In the genomic region with DNA sequence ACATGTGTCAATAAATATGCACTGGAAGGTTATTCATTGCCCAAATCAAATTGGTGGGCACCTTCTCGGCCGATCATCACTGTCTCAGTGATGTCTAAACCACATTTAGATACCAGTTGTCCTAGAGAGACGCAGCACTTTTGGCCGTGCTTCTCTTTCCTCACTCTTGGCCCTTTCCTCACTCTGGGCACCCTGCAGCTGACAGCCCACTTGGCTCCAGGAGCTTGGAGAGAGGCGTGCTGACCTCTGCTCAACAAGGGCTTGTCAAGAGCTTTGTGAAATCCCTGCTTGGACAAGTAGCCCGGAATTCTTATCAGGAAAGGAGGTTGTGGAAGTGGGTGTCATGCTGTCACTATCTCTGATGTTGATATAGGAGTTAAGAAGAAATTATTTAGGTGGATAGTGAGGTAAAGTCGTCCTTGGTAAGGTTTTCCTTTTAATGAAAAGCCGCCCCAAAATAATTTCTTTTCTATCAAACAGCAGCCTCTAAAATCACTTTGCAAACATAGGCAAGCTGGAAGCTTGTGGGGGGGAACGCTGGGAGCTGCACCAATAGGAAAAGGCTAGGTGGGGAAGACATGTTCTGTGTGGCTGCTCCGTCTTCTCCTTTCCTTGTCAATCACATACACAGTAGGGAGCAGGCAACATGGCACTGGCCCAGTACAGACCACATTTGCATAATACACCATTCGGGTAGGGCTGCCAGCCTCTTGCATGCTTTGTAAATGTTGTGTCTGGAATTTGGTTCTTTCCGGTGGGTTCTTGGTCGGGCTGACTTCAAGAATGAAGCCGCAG, we compare ENCODE assay signal across 22 cellular contexts.
"Had no signal": no experiment of that assay in that cellular context is flagged by ENCODE, and none has a peak within 500 bp of the region (broad histone marks: within the 10 kb centered on the region; RNA-seq: fewer than 3 reads in every experiment).

No MANE protein-coding gene starts in this region.

- ATAC-seq: naive thymus-derived CD8-positive, alpha-beta T cell; right lobe of liver; SK-N-SH treated with all-trans-retinoic acid at 6 μM for 48 hours; stimulated activated naive CD8-positive, alpha-beta T cell treated with anti-CD3 and anti-CD28 coated beads, Interleukin-15, amount 100 ng/mL, for 72 hours; T-helper 17 cell had no signal

- H3K9me3 Mint-ChIP-seq: activated CD4-positive, alpha-beta T cell treated with anti-CD3 and anti-CD28 coated beads, Interleukin-2, amount 10 ng/mL, durations not matched to agents 7 days and 5 days; activated T-cell treated with anti-CD3 and anti-CD28 coated beads, Interleukin-2, amount 50 U/mL, for 24 hours had no signal

- H3K27me3 ChIP-seq: right lobe of liver, tibial artery had no signal

- H3K27ac ChIP-seq: right lobe of liver, skin epidermis, WERI-Rb-1 had no signal

- H3K4me3 ChIP-seq: right lobe of liver, skin epidermis, tibial artery had no signal

- H3K4me1 Mint-ChIP-seq: activated CD4-positive, alpha-beta memory T cell treated with anti-CD3 and anti-CD28 coated beads, Interleukin-2, amount 10 ng/mL, durations not matched to agents 7 days and 5 days; activated CD4-positive, alpha-beta T cell treated with anti-CD3 and anti-CD28 coated beads, Interleukin-2, amount 10 ng/mL, durations not matched to agents 7 days and 5 days; activated naive CD4-positive, alpha-beta T cell treated with anti-CD3 and anti-CD28 coated beads, Interleukin-2, amount 10 ng/mL, durations not matched to agents 7 days and 5 days; naive thymus-derived CD8-positive, alpha-beta T cell; stimulated activated naive CD8-positive, alpha-beta T cell treated with anti-CD3 and anti-CD28 coated beads, Interleukin-15, amount 100 ng/mL, for 72 hours; T-helper 17 cell had no signal

- H3K4me3 Mint-ChIP-seq: activated CD4-positive, alpha-beta memory T cell treated with anti-CD3 and anti-CD28 coated beads, Interleukin-2, amount 10 ng/mL, durations not matched to agents 7 days and 5 days; activated CD4-positive, alpha-beta T cell treated with anti-CD3 and anti-CD28 coated beads, Interleukin-2, amount 10 ng/mL, durations not matched to agents 7 days and 5 days; activated naive CD4-positive, alpha-beta T cell treated with anti-CD3 and anti-CD28 coated beads, Interleukin-2, amount 10 ng/mL, durations not matched to agents 7 days and 5 days; activated T-cell treated with anti-CD3 and anti-CD28 coated beads, Interleukin-2, amount 50 U/mL, for 24 hours; naive thymus-derived CD8-positive, alpha-beta T cell; neural crest cell; stimulated activated naive CD8-positive, alpha-beta T cell treated with anti-CD3 and anti-CD28 coated beads, Interleukin-15, amount 100 ng/mL, for 72 hours; T-helper 17 cell had no signal

- H3K27ac Mint-ChIP-seq: activated CD4-positive, alpha-beta memory T cell treated with anti-CD3 and anti-CD28 coated beads, Interleukin-2, amount 10 ng/mL, durations not matched to agents 7 days and 5 days; activated CD4-positive, alpha-beta T cell treated with anti-CD3 and anti-CD28 coated beads, Interleukin-2, amount 10 ng/mL, durations not matched to agents 7 days and 5 days; activated naive CD4-positive, alpha-beta T cell treated with anti-CD3 and anti-CD28 coated beads, Interleukin-2, amount 10 ng/mL, durations not matched to agents 7 days and 5 days; activated T-cell treated with anti-CD3 and anti-CD28 coated beads, Interleukin-2, amount 50 U/mL, for 24 hours; naive thymus-derived CD8-positive, alpha-beta T cell; stimulated activated naive CD8-positive, alpha-beta T cell treated with anti-CD3 and anti-CD28 coated beads, Interleukin-15, amount 100 ng/mL, for 72 hours; T-helper 17 cell had no signal

- H3K9me3 ChIP-seq: right lobe of liver, tibial artery had no signal

- H3K36me3 Mint-ChIP-seq: activated naive CD4-positive, alpha-beta T cell treated with anti-CD3 and anti-CD28 coated beads, Interleukin-2, amount 10 ng/mL, durations not matched to agents 7 days and 5 days had no signal

- H3K36me3 ChIP-seq: right lobe of liver, tibial artery, WERI-Rb-1 had no signal

- H3K4me1 ChIP-seq: right lobe of liver had no signal

- H3K27me3 Mint-ChIP-seq: activated CD4-positive, alpha-beta memory T cell treated with anti-CD3 and anti-CD28 coated beads, Interleukin-2, amount 10 ng/mL, durations not matched to agents 7 days and 5 days; activated CD4-positive, alpha-beta T cell treated with anti-CD3 and anti-CD28 coated beads, Interleukin-2, amount 10 ng/mL, durations not matched to agents 7 days and 5 days; activated naive CD4-positive, alpha-beta T cell treated with anti-CD3 and anti-CD28 coated beads, Interleukin-2, amount 10 ng/mL, durations not matched to agents 7 days and 5 days; activated T-cell treated with anti-CD3 and anti-CD28 coated beads, Interleukin-2, amount 50 U/mL, for 24 hours; T-helper 17 cell had no signal

- DNase-seq: activated CD4-positive, alpha-beta memory T cell treated with anti-CD3 and anti-CD28 coated beads, Interleukin-2, amount 10 ng/mL, durations not matched to agents 7 days and 5 days; activated CD4-positive, alpha-beta T cell treated with anti-CD3 and anti-CD28 coated beads, Interleukin-2, amount 10 ng/mL, durations not matched to agents 7 days and 5 days; activated CD4-positive, CD25-positive, alpha-beta regulatory T cell treated with anti-CD3 and anti-CD28 coated beads, Interleukin-2, amount 50 U/mL, for 72 hours; activated CD8-positive, alpha-beta memory T cell treated with anti-CD3 and anti-CD28 coated beads, Interleukin-2, amount 50 U/mL, for 48 hours; activated gamma-delta T cell; activated naive CD4-positive, alpha-beta T cell treated with anti-CD3 and anti-CD28 coated beads, Interleukin-2, amount 10 ng/mL, durations not matched to agents 7 days and 5 days; activated T-cell treated with anti-CD3 and anti-CD28 coated beads, Interleukin-2, amount 50 U/mL, for 24 hours; amniotic stem cell; cortex of kidney; midbrain; naive thymus-derived CD8-positive, alpha-beta T cell; right lobe of liver; stimulated activated CD4-positive, alpha-beta T cell treated with anti-CD3 and anti-CD28 coated beads, Interleukin-12 subunit alpha, Interleukin-12 subunit beta, amount 100 ng/mL, for 4 hours; stimulated activated CD4-positive, alpha-beta T cell treated with anti-CD3 and anti-CD28 coated beads, Interleukin-4, amount 100 ng/mL, for 1 hour; stimulated activated naive CD8-positive, alpha-beta T cell treated with anti-CD3 and anti-CD28 coated beads, Interleukin-15, amount 100 ng/mL, for 72 hours; T-helper 17 cell; T1000; WERI-Rb-1 had no signal
